In genomic region chr20:1391640-1392442, GRCh38 we compare ENCODE assay signal across 1 cellular context.
TF ChIP-seq lines count a peak whose summit lies in the region.

No MANE protein-coding gene starts in this region.

TF ChIP-seq in HepG2, 621 proteins besides CTCF, POLR2A, EP300 and RAD21 (continued from another document):
- no peak; the same call in 1 of the 2 replicates for TF ChIP-seq PBX3 (CRISPR knock-in tag; IDR thresholded peaks at IDR 0.05; ENCODE audit: borderline replicate concordance)
- TF ChIP-seq ZNF256 (CRISPR knock-in tag; conservative IDR thresholded peaks at IDR 0.05) = 0 out of 2 replicates have a peak, but pooled peaks have one; percentile 52
- TF ChIP-seq ZNF281 (CRISPR knock-in tag; IDR thresholded peaks at IDR 0.05; ENCODE audit: borderline replicate concordance) = peak; percentile 59; the same call in 1 of the 2 replicates
- TF ChIP-seq LCORL (IDR thresholded peaks at IDR 0.05) = no peak
- TF ChIP-seq LCORL (CRISPR knock-in tag; IDR thresholded peaks at IDR 0.05) = 0 out of 2 replicates have a peak, but pooled peaks have one; percentile 47
- 0 out of 2 replicates have a peak, but pooled peaks have one; percentile 18 for TF ChIP-seq ZNF792 (CRISPR knock-in tag; IDR thresholded peaks at IDR 0.05)
- TF ChIP-seq KLF13 (CRISPR knock-in tag; IDR thresholded peaks at IDR 0.05) = peak; percentile 32; the same call in 1 of the 2 replicates
- no peak for TF ChIP-seq ZNF275 (CRISPR knock-in tag; IDR thresholded peaks at IDR 0.05; ENCODE audit: borderline replicate concordance)
- TF ChIP-seq ETV5 (CRISPR knock-in tag; IDR thresholded peaks at IDR 0.05; ENCODE audit: borderline replicate concordance) = no peak
- peak; percentile 43; the same call in 1 of the 2 replicates for TF ChIP-seq NAIF1 (CRISPR knock-in tag; IDR thresholded peaks at IDR 0.05; ENCODE audit: borderline replicate concordance)
- peak; percentile 38; the same call in 1 of the 2 replicates for TF ChIP-seq TBX2 (CRISPR knock-in tag; IDR thresholded peaks at IDR 0.05; ENCODE audit: borderline replicate concordance)
- TF ChIP-seq SMAD1 (CRISPR knock-in tag; IDR thresholded peaks at IDR 0.05; ENCODE audit: borderline replicate concordance, low read depth) = no peak
- no peak for TF ChIP-seq NRL (CRISPR knock-in tag; IDR thresholded peaks at IDR 0.05; ENCODE audit: borderline replicate concordance)
- TF ChIP-seq ZSCAN21 (CRISPR knock-in tag; IDR thresholded peaks at IDR 0.05; ENCODE audit: borderline replicate concordance) = no peak
- 0 out of 2 replicates have a peak, but pooled peaks have one; percentile 55 for TF ChIP-seq ZNF296 (CRISPR knock-in tag; conservative IDR thresholded peaks at IDR 0.05)
